Comparison of ENCODE assay signal across 9 cellular contexts in genomic region chr17:28057731-28058246, GRCh38. TPM values are rescaled to one million over a fixed set of nuclear protein-coding genes. Genes with fewer than 3 reads are reported as not detected.
DNase-seq lines count a peak whose midpoint lies in the region; ATAC-seq and TF ChIP-seq lines count a peak whose summit lies in the region.
"Had no signal": no experiment of that assay in that cellular context is flagged by ENCODE, and none has a peak within 500 bp of the region (broad histone marks: within the 10 kb centered on the region; RNA-seq: fewer than 3 reads in every experiment).

No MANE protein-coding gene starts in this region.

- H2AFZ ChIP-seq in MM.1S (ENCODE audit: low read length) = no peak overlapping the region

- no peak overlapping the region for H3K4me2 ChIP-seq in MM.1S (ENCODE audit: low read depth, low read length)

- H3K9ac ChIP-seq in MM.1S (ENCODE audit: low read length) = no peak overlapping the region

- no peak overlapping the region for H3K4me3 ChIP-seq in MM.1S (ENCODE audit: low read length)

- intact Hi-C loops in Right ventricle myocardium inferior (cut with DNase I) = loop anchor here (5.0 kb wide), 1 partner anchor 345 kb away; no protein-coding TSS in a partner anchor

- no peaks in the 10 kb centered on the region for H3K27me3 ChIP-seq in MM.1S (replicated peaks; ENCODE audit: insufficient read depth, low read length)

- DNase-seq in NCI-H69 (lab: John Stamatoyannopoulos, UW) (peak; percentile 14), iris pigment epithelial cell (ENCODE audit: low read depth) (peak; percentile 84), Right ventricle myocardium inferior (ENCODE audit: missing footprints) (no peak), NCI-H1436 treated with DMSO at 0.1 percent for 48 hours (lab: John Stamatoyannopoulos, UW) (no peak), NCI-H1417 treated with DMSO at 0.1 percent for 48 hours (lab: John Stamatoyannopoulos, UW) (no peak), MM.1S (no peak)
- DNase-seq: T-cell had no signal

- H3K27ac ChIP-seq in MM.1S (ENCODE audit: low read length) = no peak overlapping the region

- H3K9me2 ChIP-seq in MM.1S (replicated peaks; ENCODE audit: insufficient read depth, low read length) = no peaks in the 10 kb centered on the region

- H3K9me3 ChIP-seq in MM.1S (replicated peaks; ENCODE audit: insufficient read depth, low read length) = no peaks in the 10 kb centered on the region

- H3K36me3 ChIP-seq in MM.1S (replicated peaks; ENCODE audit: insufficient read depth, low read length) = no peaks in the 10 kb centered on the region; the same call in 1 of the 2 replicates

- no peaks in the 10 kb centered on the region for H3K4me1 ChIP-seq in MM.1S (ENCODE audit: low read length)

- no peaks in the 10 kb centered on the region for H3F3A ChIP-seq in MM.1S (ENCODE audit: insufficient read depth, low read length)

- peak; percentile 78 for ATAC-seq in GM18870 (IDR thresholded peaks at IDR 0.05; ENCODE audit: unreplicated experiment)
- ATAC-seq in HG02642 (IDR thresholded peaks at IDR 0.05; ENCODE audit: poor library complexity, unreplicated experiment) = peak; percentile 81
- no peak for ATAC-seq in Right ventricle myocardium inferior

- peaks cover 23% of the 10 kb centered on the region for H3K79me2 ChIP-seq in MM.1S (ENCODE audit: low read length)

- TF ChIP-seq CTCF in MM.1S (IDR thresholded peaks at IDR 0.05; ENCODE audit: low read length) = no peak

- H4K20me1 ChIP-seq in MM.1S (ENCODE audit: insufficient read depth, low read length) = no peaks in the 10 kb centered on the region; the same call in 1 of the 2 replicates

RNA-seq across cellular contexts. Expression of gene NLK, which starts 15.3 kb away (rescaled TPM):
- 20.8 TPM for total RNA-seq in Right ventricle myocardium inferior

Comparison
In these comparisons a context has a peak if more than half of its experiments do, and no peak if none do; other contexts are left out.
1. DNase-seq: peak in NCI-H69 (single experiment) and iris pigment epithelial cell (single experiment); none in Right ventricle myocardium inferior (single experiment), NCI-H1436 treated with DMSO at 0.1 percent for 48 hours (single experiment), NCI-H1417 treated with DMSO at 0.1 percent for 48 hours (single experiment) and MM.1S (single experiment).